Comparison of ENCODE assay signal across 9 cellular contexts in the genomic region with DNA sequence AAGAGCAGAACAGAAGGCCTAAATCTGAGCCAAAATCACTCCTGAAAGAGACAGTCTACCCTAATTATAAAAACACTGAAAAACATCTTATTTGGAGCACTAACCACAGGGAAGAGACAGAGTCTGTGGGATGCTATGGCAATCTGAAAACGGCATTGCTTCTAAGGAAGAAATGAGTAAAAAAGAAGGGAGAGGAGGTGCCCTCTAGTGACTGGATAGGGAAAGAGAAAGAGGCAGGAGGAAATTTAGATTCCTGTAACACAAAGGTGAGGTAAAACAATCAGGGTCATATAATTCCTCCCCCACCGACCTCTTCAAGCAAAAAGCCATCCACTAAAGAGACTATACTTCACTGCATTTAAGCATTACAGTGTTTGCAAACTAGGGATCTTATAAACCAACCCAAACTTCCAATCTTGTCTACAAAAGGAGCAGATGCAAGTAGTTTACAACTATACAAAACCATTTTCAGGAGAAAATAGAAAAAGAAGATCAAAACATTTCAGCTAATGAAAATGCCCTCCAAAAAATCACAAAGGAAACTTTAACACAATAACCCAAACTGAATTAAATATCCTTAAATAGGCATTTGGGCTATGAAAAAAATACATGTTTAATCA. TPM values are rescaled to one million over a fixed set of nuclear protein-coding genes. Genes with fewer than 3 reads are reported as not detected.
A peak's percentile ranks its signal among the peaks of the same experiment; 100 is the strongest.
DNase-seq lines count a peak whose midpoint lies in the region; ATAC-seq and TF ChIP-seq lines count a peak whose summit lies in the region.
"Had no signal": no experiment of that assay in that cellular context is flagged by ENCODE, and none has a peak within 500 bp of the region (broad histone marks: within the 10 kb centered on the region; RNA-seq: fewer than 3 reads in every experiment).

No MANE protein-coding gene starts in this region.

- H3K4me3 ChIP-seq in Loucy (ENCODE audit: low read length, poor library complexity, severe bottlenecking) (no peak overlapping the region), ascending aorta (no peak overlapping the region), mucosa of descending colon (no peak overlapping the region), thyroid gland (replicated peaks in 1 of 3) (no peak overlapping the region)

- H3K4me1 ChIP-seq in Loucy (ENCODE audit: insufficient read depth, low read length, poor library complexity, severe bottlenecking), result no peaks in the 10 kb centered on the region
- no peaks in the 10 kb centered on the region for H3K4me1 ChIP-seq in ascending aorta
- no peaks in the 10 kb centered on the region for H3K4me1 ChIP-seq in mucosa of descending colon (ENCODE audit: low read depth)
- H3K4me1 ChIP-seq in thyroid gland, result no peaks in the 10 kb centered on the region

- H3K79me2 ChIP-seq in Loucy (ENCODE audit: insufficient read depth, low read length), result no peaks in the 10 kb centered on the region

- no peak overlapping the region for H3K27ac ChIP-seq in ascending aorta
- no peak overlapping the region for H3K27ac ChIP-seq in thyroid gland

- no peak overlapping the region for H3K9ac ChIP-seq in Loucy (ENCODE audit: low read depth, low read length, poor library complexity, severe bottlenecking)

- no peaks in the 10 kb centered on the region for H3F3A ChIP-seq in Loucy (ENCODE audit: low read depth)

- 24 to 27% methylated on average over 2 of the region's 2 CpGs for WGBS in thyroid gland, 2 donors

- H3K27ac Mint-ChIP-seq in stimulated activated naive CD8-positive, alpha-beta T cell treated with anti-CD3 and anti-CD28 coated beads, Interleukin-15, amount 100 ng/mL, for 72 hours, result no peak overlapping the region

- TF ChIP-seq CTCF in Loucy (conservative IDR thresholded peaks at IDR 0.05; ENCODE audit: low read length), result peak; percentile 77
- peak in 2 of 3 experiments; percentile 38 to 61 for TF ChIP-seq CTCF in ascending aorta (IDR thresholded peaks at IDR 0.05)
- peak; percentile 25 for TF ChIP-seq CTCF in mucosa of descending colon (IDR thresholded peaks at IDR 0.05)
- TF ChIP-seq CTCF in thyroid gland (IDR thresholded peaks at IDR 0.05), result peak in 1 of 6 experiments; percentile 25

- H3K36me3 ChIP-seq in Loucy (ENCODE audit: insufficient read depth, low read length), result peaks cover 18% of the 10 kb centered on the region; the same call in 1 of the 2 replicates
- no peaks in the 10 kb centered on the region for H3K36me3 ChIP-seq in ascending aorta
- no peaks in the 10 kb centered on the region for H3K36me3 ChIP-seq in mucosa of descending colon (ENCODE audit: low read depth)
- H3K36me3 ChIP-seq in thyroid gland, result no peaks in the 10 kb centered on the region

- H3K27me3 ChIP-seq in Loucy (ENCODE audit: insufficient read depth, low read length, poor library complexity, severe bottlenecking) (no peaks in the 10 kb centered on the region), ascending aorta (no peaks in the 10 kb centered on the region), thyroid gland (no peaks in the 10 kb centered on the region)

- no peaks in the 10 kb centered on the region for H3K27me3 Mint-ChIP-seq in stimulated activated naive CD8-positive, alpha-beta T cell treated with anti-CD3 and anti-CD28 coated beads, Interleukin-15, amount 100 ng/mL, for 72 hours
- H3K27me3 Mint-ChIP-seq: brain had no signal

- no peak for TF ChIP-seq POLR2A in thyroid gland (IDR thresholded peaks at IDR 0.05)

- ATAC-seq in mucosa of descending colon (peak; percentile 34), HG03378 (IDR thresholded peaks at IDR 0.05; ENCODE audit: unreplicated experiment) (no peak)
- ATAC-seq in stimulated activated naive CD8-positive, alpha-beta T cell treated with anti-CD3 and anti-CD28 coated beads, Interleukin-15, amount 100 ng/mL, for 72 hours, result no peak

- no peaks in the 10 kb centered on the region for H3K9me2 ChIP-seq in Loucy (replicated peaks; ENCODE audit: low read depth, low read length)

- no peaks in the 10 kb centered on the region for H3K4me1 Mint-ChIP-seq in stimulated activated naive CD8-positive, alpha-beta T cell treated with anti-CD3 and anti-CD28 coated beads, Interleukin-15, amount 100 ng/mL, for 72 hours
- H3K4me1 Mint-ChIP-seq: brain had no signal

- H3K9me3 ChIP-seq in Loucy (ENCODE audit: insufficient read depth, low read depth, low read length) (no peaks in the 10 kb centered on the region; the same call in 1 of the 2 replicates), ascending aorta (peaks cover 0 to 8% of the 10 kb centered on the region in 2 donors), mucosa of descending colon (peaks cover 3% of the 10 kb centered on the region), thyroid gland (no peaks in the 10 kb centered on the region)

- H3K4me3 Mint-ChIP-seq in stimulated activated naive CD8-positive, alpha-beta T cell treated with anti-CD3 and anti-CD28 coated beads, Interleukin-15, amount 100 ng/mL, for 72 hours, result no peak overlapping the region
- H3K4me3 Mint-ChIP-seq: brain had no signal

- peaks cover 0 to 5% of the 10 kb centered on the region in 2 donors for H3K9me3 Mint-ChIP-seq in stimulated activated naive CD8-positive, alpha-beta T cell treated with anti-CD3 and anti-CD28 coated beads, Interleukin-15, amount 100 ng/mL, for 72 hours

- no peaks in the 10 kb centered on the region for H4K20me1 ChIP-seq in Loucy (ENCODE audit: insufficient read depth, low read length, poor library complexity, severe bottlenecking)

- intact Hi-C loops in ascending aorta (cut with DNase I), result no loop called here
- intact Hi-C loops in mucosa of descending colon (cut with DNase I, micrococcal nuclease), result loop anchor here in 1 of 2 donors (10.0 kb wide), 1 partner anchor 227 kb away; no protein-coding TSS in a partner anchor
- intact Hi-C loops in thyroid gland (cut with DNase I), result loop anchor here (10.0 kb wide), 1 partner anchor 67 kb away; no protein-coding TSS in a partner anchor

- H3K4me2 ChIP-seq in Loucy (ENCODE audit: low read depth, low read length, poor library complexity, severe bottlenecking), result no peak overlapping the region

- H2AFZ ChIP-seq in Loucy (ENCODE audit: low read length), result no peak overlapping the region

- peak; percentile 16 for DNase-seq in GM03348 (ENCODE audit: low spot score)
- no peak for DNase-seq in ascending aorta (ENCODE audit: low spot score in 2 of 2)
- no peak for DNase-seq in mucosa of descending colon
- DNase-seq in activated CD4-positive, alpha-beta T cell treated with anti-CD3 and anti-CD28 coated beads for 4 hours, result no peak
- no peak for DNase-seq in thyroid gland
- DNase-seq in stimulated activated naive CD8-positive, alpha-beta T cell treated with anti-CD3 and anti-CD28 coated beads, Interleukin-15, amount 100 ng/mL, for 72 hours, result no peak

RNA-seq across cellular contexts. Expression of a gene that starts 32.6 kb away (rescaled TPM):
- total RNA-seq in ascending aorta, result 10.2 TPM
- total RNA-seq in mucosa of descending colon, result 10 to 100 TPM; 40.9 to 65.0 (median 52.7) TPM
- 10 to 100 TPM; 27.8 to 38.3 (median 32.2) TPM for total RNA-seq in thyroid gland
